9 cellular contexts compared by ENCODE assay signal in genomic region chr5:134053840-134054338, GRCh38. TPM values are rescaled to one million over a fixed set of nuclear protein-coding genes. Genes with fewer than 3 reads are reported as not detected.
DNase-seq lines count a peak whose midpoint lies in the region; ATAC-seq, FAIRE-seq and TF ChIP-seq lines count a peak whose summit lies in the region.
"Had no signal": no experiment of that assay in that cellular context is flagged by ENCODE, and none has a peak within 500 bp of the region (broad histone marks: within the 10 kb centered on the region; RNA-seq: fewer than 3 reads in every experiment).

No MANE protein-coding gene starts in this region.

- TF ChIP-seq POLR2A in sigmoid colon (IDR thresholded peaks at IDR 0.05): no peak

- peaks cover 7 to 11% of the 10 kb centered on the region in 2 donors for H3K4me1 Mint-ChIP-seq in natural killer cell treated with Interleukin-12 subunit alpha and Interleukin-12 subunit beta and Interleukin-15 and Interleukin-18, amount 100 ng/mL, for 72 hours (ENCODE audit: low read depth in 2 of 2)

- no peak for FAIRE-seq in HTR-8/SVneo (lab: Jason Lieb, UNC)

- no peak for ATAC-seq in natural killer cell treated with Interleukin-12 subunit alpha and Interleukin-12 subunit beta and Interleukin-15 and Interleukin-18, amount 100 ng/mL, for 72 hours
- ATAC-seq in GM21825 (IDR thresholded peaks at IDR 0.05; ENCODE audit: unreplicated experiment): no peak

- no peaks in the 10 kb centered on the region for H3K9me3 ChIP-seq in duodenal mucosa (ENCODE audit: control insufficient read depth in 1 of 2, low read length in 2 of 2)
- H3K9me3 ChIP-seq in sigmoid colon: no peaks in the 10 kb centered on the region

- no peaks in the 10 kb centered on the region for H3K36me3 ChIP-seq in duodenal mucosa (ENCODE audit: control insufficient read depth in 1 of 2, insufficient read depth in 2 of 2, low read length in 2 of 2)
- no peaks in the 10 kb centered on the region for H3K36me3 ChIP-seq in sigmoid colon

- DNase-seq in NCI-H2196 (lab: John Stamatoyannopoulos, UW; ENCODE audit: unreplicated experiment) (peak; percentile 23), NCI-H2196 treated with DMSO at 0.1 percent for 48 hours (lab: John Stamatoyannopoulos, UW; ENCODE audit: unreplicated experiment) (no peak), NCI-H748 treated with DMSO at 0.1 percent for 48 hours (lab: John Stamatoyannopoulos, UW) (peak; percentile 44), sigmoid colon (no peak), HTR-8/SVneo (ENCODE audit: insufficient read length, low spot score) (no peak)
- no peak for DNase-seq in natural killer cell treated with Interleukin-12 subunit alpha and Interleukin-12 subunit beta and Interleukin-15 and Interleukin-18, amount 100 ng/mL, for 72 hours (ENCODE audit: low spot score)

- H3K27me3 Mint-ChIP-seq in natural killer cell treated with Interleukin-12 subunit alpha and Interleukin-12 subunit beta and Interleukin-15 and Interleukin-18, amount 100 ng/mL, for 72 hours: peaks cover 0 to 3% of the 10 kb centered on the region in 2 donors

- peak overlapping the region in 1 of 2 donors; percentile 32 for H3K9ac ChIP-seq in duodenal mucosa (ENCODE audit: low read depth in 1 of 2, low read length in 2 of 2)

- no peak overlapping the region for H3K27ac Mint-ChIP-seq in natural killer cell treated with Interleukin-12 subunit alpha and Interleukin-12 subunit beta and Interleukin-15 and Interleukin-18, amount 100 ng/mL, for 72 hours

- no peaks in the 10 kb centered on the region for H3K27me3 ChIP-seq in duodenal mucosa (ENCODE audit: control insufficient read depth in 1 of 2, insufficient read depth in 2 of 2, low read length in 2 of 2)
- H3K27me3 ChIP-seq in sigmoid colon: no peaks in the 10 kb centered on the region

- H3K4me3 ChIP-seq in duodenal mucosa (ENCODE audit: low read depth in 1 of 2, low read length in 2 of 2): peak overlapping the region in 1 of 2 donors; percentile 6
- no peak overlapping the region for H3K4me3 ChIP-seq in sigmoid colon

- intact Hi-C loops in sigmoid colon (cut with DNase I): no loop called here

- H3K4me3 Mint-ChIP-seq in natural killer cell treated with Interleukin-12 subunit alpha and Interleukin-12 subunit beta and Interleukin-15 and Interleukin-18, amount 100 ng/mL, for 72 hours: no peak overlapping the region

- WGBS in sigmoid colon, 2 donors: 12 to 30% methylated on average over 5 of the region's 5 CpGs

- TF ChIP-seq EP300 in sigmoid colon (IDR thresholded peaks at IDR 0.05): no peak

- H3K4me1 ChIP-seq in duodenal mucosa (ENCODE audit: control insufficient read depth in 1 of 2, insufficient read depth in 2 of 2, low read length in 2 of 2): peaks cover 14 to 20% of the 10 kb centered on the region in 2 donors
- H3K4me1 ChIP-seq in sigmoid colon: peaks cover 0 to 4% (median 1%) of the 10 kb centered on the region in 4 donors

- H3K36me3 Mint-ChIP-seq in natural killer cell treated with Interleukin-12 subunit alpha and Interleukin-12 subunit beta and Interleukin-15 and Interleukin-18, amount 100 ng/mL, for 72 hours: no peaks in the 10 kb centered on the region

- TF ChIP-seq CTCF in sigmoid colon (IDR thresholded peaks at IDR 0.05): no peak

- H3K27ac ChIP-seq in duodenal mucosa (ENCODE audit: low read depth, low read length): peak overlapping the region; percentile 5
- H3K27ac ChIP-seq in sigmoid colon: peak overlapping the region in 3 of 4 donors; percentile 29 to 34 (median 33)
- H3K27ac ChIP-seq: HL-60 had no signal

- no peaks in the 10 kb centered on the region for H3K9me3 Mint-ChIP-seq in natural killer cell treated with Interleukin-12 subunit alpha and Interleukin-12 subunit beta and Interleukin-15 and Interleukin-18, amount 100 ng/mL, for 72 hours

RNA-seq across cellular contexts. Expression of gene VDAC1, which starts 49.1 kb away (rescaled TPM):
- 10 to 100 TPM; 71.3 to 99.2 (median 78.9) TPM for total RNA-seq in sigmoid colon
- polyA plus RNA-seq in sigmoid colon: 100 to 1,000 TPM; 192 to 361 (median 218) TPM
- total RNA-seq in natural killer cell treated with Interleukin-12 subunit alpha and Interleukin-12 subunit beta and Interleukin-15 and Interleukin-18, amount 100 ng/mL, for 72 hours: 100 to 1,000 TPM; 325 to 329 TPM

Comparison
In these comparisons a context has a peak if more than half of its experiments do, and no peak if none do; other contexts are left out.
1. DNase-seq: peak in NCI-H2196 (single experiment) and NCI-H748 treated with DMSO at 0.1 percent for 48 hours (single experiment); none in NCI-H2196 treated with DMSO at 0.1 percent for 48 hours (single experiment), sigmoid colon (single experiment), natural killer cell treated with Interleukin-12 subunit alpha and Interleukin-12 subunit beta and Interleukin-15 and Interleukin-18, amount 100 ng/mL, for 72 hours (single experiment) and HTR-8/SVneo (single experiment).